Comparison of ENCODE assay signal across 1 cellular context in the genomic region with DNA sequence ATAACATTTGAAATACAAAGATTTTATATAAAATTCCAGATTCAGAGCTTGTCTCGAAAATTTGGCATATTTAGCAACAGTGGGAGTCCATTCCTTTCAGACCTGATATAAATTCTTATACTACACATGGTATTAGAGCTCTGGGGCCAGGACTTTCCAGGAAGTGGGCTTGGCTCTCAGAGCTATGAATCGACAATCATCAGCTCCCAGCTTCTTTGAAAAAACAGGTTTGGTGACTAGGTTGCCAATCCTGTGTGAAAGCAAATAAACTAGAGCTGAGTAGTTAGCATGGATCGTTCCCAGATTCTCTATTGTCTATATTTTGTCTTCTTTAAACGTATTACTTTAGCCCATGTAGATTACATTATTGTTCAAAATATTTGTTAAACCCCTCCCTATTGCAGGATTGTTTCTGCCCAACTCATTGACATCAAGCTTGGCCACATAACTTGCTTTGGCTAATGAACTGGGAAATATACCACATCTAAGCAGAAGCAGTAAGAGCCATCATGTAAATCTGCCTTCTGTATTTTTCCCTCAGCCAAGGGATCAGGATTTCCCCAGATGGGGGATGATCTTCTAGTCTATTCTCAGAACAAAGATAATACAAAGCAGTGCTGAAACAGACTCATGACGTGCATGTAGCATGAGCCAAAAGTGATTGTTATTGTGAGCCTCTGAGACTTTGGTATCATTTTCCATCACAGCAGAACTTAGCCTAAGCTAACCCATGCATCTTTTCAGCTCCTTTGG.
TF ChIP-seq lines count a peak whose summit lies in the region.

No MANE protein-coding gene starts in this region.

TF ChIP-seq in SK-N-SH treated with all-trans-retinoic acid at 6 μM for 48 hours, 23 proteins besides CTCF, POLR2A, EP300 and RAD21 (continued from another document):
- TF ChIP-seq, protein P1, sequence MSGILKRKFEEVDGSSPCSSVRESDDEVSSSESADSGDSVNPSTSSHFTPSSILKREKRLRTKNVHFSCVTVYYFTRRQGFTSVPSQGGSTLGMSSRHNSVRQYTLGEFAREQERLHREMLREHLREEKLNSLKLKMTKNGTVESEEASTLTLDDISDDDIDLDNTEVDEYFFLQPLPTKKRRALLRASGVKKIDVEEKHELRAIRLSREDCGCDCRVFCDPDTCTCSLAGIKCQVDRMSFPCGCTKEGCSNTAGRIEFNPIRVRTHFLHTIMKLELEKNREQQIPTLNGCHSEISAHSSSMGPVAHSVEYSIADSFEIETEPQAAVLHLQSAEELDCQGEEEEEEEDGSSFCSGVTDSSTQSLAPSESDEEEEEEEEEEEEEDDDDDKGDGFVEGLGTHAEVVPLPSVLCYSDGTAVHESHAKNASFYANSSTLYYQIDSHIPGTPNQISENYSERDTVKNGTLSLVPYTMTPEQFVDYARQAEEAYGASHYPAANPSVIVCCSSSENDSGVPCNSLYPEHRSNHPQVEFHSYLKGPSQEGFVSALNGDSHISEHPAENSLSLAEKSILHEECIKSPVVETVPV (CRISPR knock-in tag; IDR thresholded peaks at IDR 0.05): no peak
